In genomic region chr6:170351456-170351855, GRCh38 we compare ENCODE assay signal across 6 cellular contexts. TPM values are rescaled to one million over a fixed set of nuclear protein-coding genes. Genes with fewer than 3 reads are reported as not detected.
DNase-seq lines count a peak whose midpoint lies in the region; ATAC-seq, FAIRE-seq and TF ChIP-seq lines count a peak whose summit lies in the region.
"Not testable (repeated sequence)": the region's sequence is repeated elsewhere in the genome, so short reads cannot be mapped to it uniquely, and the experiment has no call there.

No MANE protein-coding gene starts in this region.

- not testable (repeated sequence) for H3K9me1 ChIP-seq in K562 (ENCODE audit: control insufficient read depth, insufficient read depth, low read length)

- H3K36me3 ChIP-seq in K562 (ENCODE audit: control insufficient read depth, insufficient read depth, low read length), result peaks cover 31% of the 10 kb centered on the region
- peaks cover 47% of the 10 kb centered on the region for H3K36me3 ChIP-seq in endodermal cell (ENCODE audit: control insufficient read depth, insufficient read depth, low read length)
- peaks cover 15 to 38% of the 10 kb centered on the region in 2 experiments; a peak in 4 of 5 replicates for H3K36me3 ChIP-seq in HepG2 (replicated peaks in 1 of 2; ENCODE audit: control insufficient read depth in 1 of 2, insufficient read depth in 2 of 2, low read length in 2 of 2)

- H3K9me3 Mint-ChIP-seq in activated naive CD4-positive, alpha-beta T cell treated with anti-CD3 and anti-CD28 coated beads, Interleukin-2, amount 50 U/mL, for 24 hours; endothelial cell (ENCODE audit: unreplicated experiment): not testable (repeated sequence)
- H3K9me3 Mint-ChIP-seq in endodermal cell (peaks cover 49% of the 10 kb centered on the region), progenitor cell of endocrine pancreas (ENCODE audit: low read depth) (peaks cover 37% of the 10 kb centered on the region)

- not testable (repeated sequence) for TF ChIP-seq POLR2A in K562 (conservative IDR thresholded peaks at IDR 0.05); HepG2 (IDR thresholded peaks at IDR 0.05; ENCODE audit: insufficient read depth in 1 of 2, low read depth in 2 of 2, low read length in 2 of 2)

- H3K9me3 ChIP-seq in K562 (replicated peaks; ENCODE audit: control insufficient read depth, insufficient read depth, low read depth, low read length), result peaks cover 13% of the 10 kb centered on the region; the same call in 1 of the 2 replicates
- peaks cover 50% of the 10 kb centered on the region for H3K9me3 ChIP-seq in endodermal cell (ENCODE audit: control insufficient read depth, low read length)
- H3K9me3 ChIP-seq in HepG2 (ENCODE audit: low read length), result peaks cover 28% of the 10 kb centered on the region

- H3K79me2 ChIP-seq in K562 (ENCODE audit: control insufficient read depth, insufficient read depth, low read length); HepG2 (ENCODE audit: insufficient read depth, low read length): not testable (repeated sequence)

- POLR2A ChIA-PET in K562 (lab: Yijun Ruan, JAX); HepG2 (lab: Yijun Ruan, JAX): not testable (repeated sequence)

- not testable (repeated sequence) for BruUV-seq in K562 (replicated peaks; lab: Mats Ljungman, UMichigan); HepG2 (replicated peaks; lab: Mats Ljungman, UMichigan)

- H3K27me3 ChIP-seq in K562 (ENCODE audit: control insufficient read depth in 2 of 2, insufficient read depth in 2 of 2, low read length in 2 of 2); endodermal cell (ENCODE audit: control insufficient read depth, insufficient read depth, low read length, poor library complexity, severe bottlenecking); HepG2 (ENCODE audit: control insufficient read depth in 1 of 2, insufficient read depth in 2 of 2, low read length in 2 of 2): not testable (repeated sequence)

- ATAC-seq in K562, HepG2: not testable (repeated sequence)

- H3K4me2 ChIP-seq in K562 (ENCODE audit: insufficient read depth, low read length); HepG2 (ENCODE audit: low read depth, low read length): not testable (repeated sequence)

- intact Hi-C loops in K562 (cut with micrococcal nuclease); HepG2 (cut with micrococcal nuclease; ENCODE audit: unreplicated experiment): not testable (repeated sequence)

- not testable (repeated sequence) for TF ChIP-seq RAD21 in K562 (CRISPR knock-in tag; conservative IDR thresholded peaks at IDR 0.05 in 1 of 2, IDR thresholded peaks at IDR 0.05 in 1 of 2); HepG2 (CRISPR knock-in tag; IDR thresholded peaks at IDR 0.05)

- not testable (repeated sequence) for TF ChIP-seq EP300 in K562 (IDR thresholded peaks at IDR 0.05; ENCODE audit: low read length); HepG2 (IDR thresholded peaks at IDR 0.05; ENCODE audit: low read depth in 2 of 2, low read length in 2 of 2); HepG2 (CRISPR knock-in tag; IDR thresholded peaks at IDR 0.05; ENCODE audit: borderline replicate concordance)

- CTCF ChIA-PET in K562 (lab: Yijun Ruan, JAX; ENCODE audit: low intra/inter-chr PET ratio); HepG2 (lab: Yijun Ruan, JAX; ENCODE audit: low intra/inter-chr PET ratio, low total read pairs): not testable (repeated sequence)

- not testable (repeated sequence) for H3K4me1 ChIP-seq in K562 (replicated peaks in 1 of 2; ENCODE audit: control insufficient read depth in 2 of 2, insufficient read depth in 2 of 2, low read length in 2 of 2); endodermal cell (ENCODE audit: control insufficient read depth, insufficient read depth, low read length); HepG2 (ENCODE audit: insufficient read depth, low read length)

- H3K4me3 ChIP-seq in K562; HepG2 (replicated peaks in 1 of 3; ENCODE audit: insufficient read depth in 1 of 3, low read depth in 2 of 3, low read length in 3 of 3): not testable (repeated sequence)
- peak overlapping the region; percentile 40 for H3K4me3 ChIP-seq in endodermal cell (ENCODE audit: low read length)

- H3K27ac ChIP-seq in K562 (ENCODE audit: extremely low read depth, low read depth, low read length); endodermal cell (ENCODE audit: low read depth, low read length); HepG2 (ENCODE audit: extremely low read length, insufficient read depth, low read length): not testable (repeated sequence)

- H3K4me3 Mint-ChIP-seq in activated naive CD4-positive, alpha-beta T cell treated with anti-CD3 and anti-CD28 coated beads, Interleukin-2, amount 50 U/mL, for 24 hours; endodermal cell; progenitor cell of endocrine pancreas (ENCODE audit: low read depth): not testable (repeated sequence)
- peak overlapping the region; percentile 61 for H3K4me3 Mint-ChIP-seq in endothelial cell (ENCODE audit: unreplicated experiment)

- DNase-seq in K562 (ENCODE audit: extremely low read depth in 1 of 4, low spot score in 3 of 4); endodermal cell; endothelial cell (ENCODE audit: low spot score); HepG2 (ENCODE audit: low spot score); progenitor cell of endocrine pancreas (ENCODE audit: low spot score, unreplicated experiment): not testable (repeated sequence)

- not testable (repeated sequence) for H3K27me3 Mint-ChIP-seq in activated naive CD4-positive, alpha-beta T cell treated with anti-CD3 and anti-CD28 coated beads, Interleukin-2, amount 50 U/mL, for 24 hours; endodermal cell (ENCODE audit: insufficient read depth); endothelial cell (ENCODE audit: unreplicated experiment); progenitor cell of endocrine pancreas

- not testable (repeated sequence) for H2AFZ ChIP-seq in K562 (ENCODE audit: low read depth, low read length); HepG2 (ENCODE audit: low read length)

- not testable (repeated sequence) for FAIRE-seq in K562 (lab: Jason Lieb, UNC); HepG2 (lab: Jason Lieb, UNC)

- H3K36me3 Mint-ChIP-seq in activated naive CD4-positive, alpha-beta T cell treated with anti-CD3 and anti-CD28 coated beads, Interleukin-2, amount 50 U/mL, for 24 hours, result peaks cover 30% of the 10 kb centered on the region
- H3K36me3 Mint-ChIP-seq in endodermal cell (ENCODE audit: low read depth) (peaks cover 58% of the 10 kb centered on the region), endothelial cell (ENCODE audit: low read depth, unreplicated experiment) (peaks cover 42% of the 10 kb centered on the region), progenitor cell of endocrine pancreas (ENCODE audit: insufficient read depth) (peaks cover 61% of the 10 kb centered on the region)

- not testable (repeated sequence) for TF ChIP-seq CTCF in K562 (IDR thresholded peaks at IDR 0.05 in 2 of 3, conservative IDR thresholded peaks at IDR 0.05 in 1 of 3; ENCODE audit: insufficient read depth in 2 of 3, low read depth in 1 of 3, low read length in 3 of 3); endodermal cell (conservative IDR thresholded peaks at IDR 0.05); endothelial cell (IDR thresholded peaks at IDR 0.05; ENCODE audit: unreplicated experiment); HepG2 (CRISPR knock-in tag; IDR thresholded peaks at IDR 0.05); progenitor cell of endocrine pancreas (IDR thresholded peaks at IDR 0.05; ENCODE audit: unreplicated experiment)

- H3K4me1 Mint-ChIP-seq in activated naive CD4-positive, alpha-beta T cell treated with anti-CD3 and anti-CD28 coated beads, Interleukin-2, amount 50 U/mL, for 24 hours; endodermal cell; progenitor cell of endocrine pancreas (ENCODE audit: low read depth): not testable (repeated sequence)
- peaks cover 18% of the 10 kb centered on the region for H3K4me1 Mint-ChIP-seq in endothelial cell (ENCODE audit: unreplicated experiment)

- in situ Hi-C loops in K562 (cut with MboI); HepG2 (cut with HindIII; ENCODE audit: extremely low pct_ligation_motif_present, low pct_unique_long_range_greater_than_20kb): not testable (repeated sequence)

- H3K27ac Mint-ChIP-seq in activated naive CD4-positive, alpha-beta T cell treated with anti-CD3 and anti-CD28 coated beads, Interleukin-2, amount 50 U/mL, for 24 hours, result peak overlapping the region; percentile 76
- not testable (repeated sequence) for H3K27ac Mint-ChIP-seq in endodermal cell; endothelial cell (ENCODE audit: unreplicated experiment)
- H3K27ac Mint-ChIP-seq in progenitor cell of endocrine pancreas, result peak overlapping the region; percentile 2

- not testable (repeated sequence) for H3K9ac ChIP-seq in K562 (ENCODE audit: insufficient read depth in 1 of 2, low read depth in 2 of 2, low read length in 2 of 2); endodermal cell (ENCODE audit: extremely low read depth, low read length, poor library complexity, severe bottlenecking); HepG2 (ENCODE audit: insufficient read depth, low read depth, low read length)

- not testable (repeated sequence) for H4K20me1 ChIP-seq in K562 (replicated peaks; ENCODE audit: control insufficient read depth, insufficient read depth, low read length); HepG2 (ENCODE audit: insufficient read depth, low read length)

RNA-seq across cellular contexts. Expression of gene FAM120B, which starts 44.9 kb away (rescaled TPM):
- total RNA-seq in K562 (2011; cell fraction: chromatin; rRNA removed; ENCODE audit: low replicate concordance), result 43.4 and 80.5 TPM in 2 replicates
- total RNA-seq in K562 (2011; cell fraction: nucleolus; rRNA removed), result 21.2 and 24.1 TPM in 2 replicates
- total RNA-seq in K562 (2011; cell fraction: nucleoplasm; rRNA removed), result 25.9 and 29.8 TPM in 2 replicates
- 9.4 and 12.2 TPM in 2 replicates for total RNA-seq in K562 (2014; rRNA removed)
- 15.1 and 16.4 TPM in 2 replicates for total RNA-seq in K562 (2014; rRNA removed; fragmentation: Illumina TruSeq; extraction: Trizol)
- total RNA-seq in K562 (2015; rRNA removed; fragmentation: Illumina TruSeq; extraction: Trizol), result 12.8 and 12.9 TPM in 2 replicates
- total RNA-seq in K562 (2021), result 22.6 and 23.0 TPM in 2 replicates
- 16.6 and 16.9 TPM in 2 replicates for polyA plus RNA-seq in K562 (2011; rRNA removed)
- polyA plus RNA-seq in K562 (2011; cell fraction: cytosol; rRNA removed), result 11.3 and 12.0 TPM in 2 replicates
- 24.9 and 30.9 TPM in 2 replicates for polyA plus RNA-seq in K562 (2011; cell fraction: nucleus; rRNA removed)
- polyA plus RNA-seq in K562 (2012), result 11.9 and 18.1 TPM in 2 replicates
- 19.9 and 21.3 TPM in 2 replicates for polyA plus RNA-seq in K562 (2014; fragmentation: Illumina TruSeq; extraction: Trizol)
- polyA plus RNA-seq in K562 (2014; fragmentation: Nextera tagmentation; extraction: Ambion mirVana), result 1 to 10 TPM; 3.5 to 5.5 TPM
- 14.7 and 14.8 TPM in 2 replicates for polyA plus RNA-seq in K562 (2014; rRNA removed)
- 38.8 and 43.3 TPM in 2 replicates for polyA minus RNA-seq in K562 (2011; rRNA and poly(A)+ RNA removed)
- polyA minus RNA-seq in K562 (2011; cell fraction: cytosol; rRNA and poly(A)+ RNA removed), result 12.5 and 17.4 TPM in 2 replicates
- polyA minus RNA-seq in K562 (2011; cell fraction: nucleus; rRNA and poly(A)+ RNA removed), result 23.7 and 38.2 TPM in 2 replicates
- 10 to 100 TPM; 25.7 to 27.5 TPM for total RNA-seq in endodermal cell
- 21.6 TPM for polyA plus RNA-seq in endodermal cell (2013, experiment 1 of 2)
- polyA plus RNA-seq in endodermal cell (2013, experiment 2 of 2), result 20.5 TPM
- total RNA-seq in endothelial cell (ENCODE audit: unreplicated experiment), result 48.3 TPM
- total RNA-seq in HepG2 (2016; rRNA removed; fragmentation: Illumina TruSeq; extraction: Trizol), result 10.7 and 18.3 TPM in 2 replicates
- 14.5 and 14.8 TPM in 2 replicates for total RNA-seq in HepG2 (2016; cell fraction: cytosol; rRNA removed; fragmentation: Illumina TruSeq; extraction: Trizol; ENCODE audit: low read depth)
- total RNA-seq in HepG2 (2016; cell fraction: insoluble cytoplasmic fraction; rRNA removed; fragmentation: Illumina TruSeq; extraction: Trizol), result 10.1 and 18.3 TPM in 2 replicates
- total RNA-seq in HepG2 (2016; cell fraction: membrane; rRNA removed; fragmentation: Illumina TruSeq; extraction: Trizol), result 18.9 and 22.2 TPM in 2 replicates
- 16.8 and 19.1 TPM in 2 replicates for total RNA-seq in HepG2 (2016; cell fraction: nucleus; rRNA removed; fragmentation: Illumina TruSeq; extraction: Trizol)
- polyA plus RNA-seq in HepG2 (2011; rRNA removed), result 9.2 and 10.8 TPM in 2 replicates
- polyA plus RNA-seq in HepG2 (2011; cell fraction: cytosol; rRNA removed), result 6.1 and 6.8 TPM in 2 replicates
- polyA plus RNA-seq in HepG2 (2011; cell fraction: nucleus; rRNA removed), result 11.2 and 14.9 TPM in 2 replicates
- polyA plus RNA-seq in HepG2 (2012), result 10.6 and 12.8 TPM in 2 replicates
- polyA plus RNA-seq in HepG2 (2016; cell fraction: cytosol; fragmentation: Illumina TruSeq; extraction: Trizol; ENCODE audit: low read depth), result 1.4 and 1.6 TPM in 2 replicates
- 21.6 TPM in 2 replicates for polyA plus RNA-seq in HepG2 (2016; cell fraction: insoluble cytoplasmic fraction; fragmentation: Illumina TruSeq; extraction: Trizol; ENCODE audit: low read depth)
- polyA plus RNA-seq in HepG2 (2016; cell fraction: membrane; fragmentation: Illumina TruSeq; extraction: Trizol; ENCODE audit: low read depth), result 2.6 and 3.5 TPM in 2 replicates
- 17.9 and 21.0 TPM in 2 replicates for polyA plus RNA-seq in HepG2 (2016; cell fraction: nucleus; fragmentation: Illumina TruSeq; extraction: Trizol; ENCODE audit: insufficient read depth, low read depth)
- 18.9 and 22.3 TPM in 2 replicates for polyA minus RNA-seq in HepG2 (2011; rRNA and poly(A)+ RNA removed; ENCODE audit: low replicate concordance)
- 8.3 and 10.0 TPM in 2 replicates for polyA minus RNA-seq in HepG2 (2011; cell fraction: cytosol; rRNA and poly(A)+ RNA removed)
- polyA minus RNA-seq in HepG2 (2011; cell fraction: nucleus; rRNA and poly(A)+ RNA removed), result 39.7 and 55.7 TPM in 2 replicates
- total RNA-seq in progenitor cell of endocrine pancreas, result 46.2 and 49.3 TPM in 2 replicates
